Comparison of ENCODE assay signal across 19 cellular contexts in genomic region chr18:55605820-55606252, GRCh38. TPM values are rescaled to one million over a fixed set of nuclear protein-coding genes. Genes with fewer than 3 reads are reported as not detected.
DNase-seq lines count a peak whose midpoint lies in the region; ATAC-seq, FAIRE-seq and TF ChIP-seq lines count a peak whose summit lies in the region.
"Had no signal": no experiment of that assay in that cellular context is flagged by ENCODE, and none has a peak within 500 bp of the region (broad histone marks: within the 10 kb centered on the region; RNA-seq: fewer than 3 reads in every experiment).

No MANE protein-coding gene starts in this region.

- H3K4me1 ChIP-seq in keratinocyte (ENCODE audit: control insufficient read depth, extremely low read depth, insufficient read depth, low read length) = no peaks in the 10 kb centered on the region
- H3K4me1 ChIP-seq in OCI-LY7 (ENCODE audit: insufficient read depth, low read length, poor library complexity, severe bottlenecking) = no peaks in the 10 kb centered on the region
- H3K4me1 ChIP-seq in psoas muscle = no peaks in the 10 kb centered on the region
- H3K4me1 ChIP-seq: BLaER1, stomach had no signal

- intact Hi-C loops in OCI-LY7 (cut with micrococcal nuclease; ENCODE audit: unreplicated experiment) = no loop called here
- intact Hi-C loops in psoas muscle (cut with DNase I) = no loop called here

- FAIRE-seq in keratinocyte (lab: Jason Lieb, UNC) = no peak

- dilution Hi-C loops in keratinocyte (cut with MboI; ENCODE audit: extremely low pct_ligation_motif_present, low sequenced_read_pairs) = no loop called here

- H3K9ac ChIP-seq in keratinocyte (ENCODE audit: control insufficient read depth, extremely low read depth, insufficient read depth, low read length) = no peak overlapping the region
- H3K9ac ChIP-seq: BLaER1 had no signal

- H3K79me2 ChIP-seq in keratinocyte (ENCODE audit: control insufficient read depth, insufficient read depth, low read length) (no peaks in the 10 kb centered on the region), OCI-LY7 (ENCODE audit: insufficient read depth, low read depth, low read length) (no peaks in the 10 kb centered on the region)

- ATAC-seq in GM18907 (IDR thresholded peaks at IDR 0.05; ENCODE audit: unreplicated experiment) = peak; percentile 85
- ATAC-seq in GM21619 (IDR thresholded peaks at IDR 0.05; ENCODE audit: unreplicated experiment) = peak; percentile 82
- peak; percentile 81 for ATAC-seq in HG03045 (IDR thresholded peaks at IDR 0.05; ENCODE audit: unreplicated experiment)
- no peak for ATAC-seq in psoas muscle
- ATAC-seq: activated CD8-positive, alpha-beta T cell treated with anti-CD3 and anti-CD28 coated beads for 36 hours; left colon; natural killer cell; right cardiac atrium had no signal

- CTCF ChIA-PET in OCI-LY7 (lab: Charles Lee; ENCODE audit: unreplicated experiment) = no interaction called here

- WGBS in psoas muscle, 3 donors = 83 to 88% (median 84%) methylated on average over 5 of the region's 5 CpGs

- BruUV-seq in OCI-LY7 (replicated peaks; lab: Mats Ljungman, UMichigan) = no TSS peak

- H3K9me2 ChIP-seq in OCI-LY7 (ENCODE audit: insufficient read depth, low read length) = no peaks in the 10 kb centered on the region

- POLR2A ChIA-PET in OCI-LY7 (lab: Charles Lee) = no interaction called here

- H3K9me3 ChIP-seq in keratinocyte (ENCODE audit: control insufficient read depth, low read depth, low read length) (no peaks in the 10 kb centered on the region), OCI-LY7 (ENCODE audit: low read length) (no peaks in the 10 kb centered on the region), psoas muscle (no peaks in the 10 kb centered on the region)
- H3K9me3 ChIP-seq: BLaER1, stomach had no signal

- H4K20me1 ChIP-seq in keratinocyte (ENCODE audit: control insufficient read depth, extremely low read depth, insufficient read depth, low read length) = no peaks in the 10 kb centered on the region
- H4K20me1 ChIP-seq in OCI-LY7 (ENCODE audit: insufficient read depth, low read length) = no peaks in the 10 kb centered on the region
- H4K20me1 ChIP-seq: BLaER1 had no signal

- no peaks in the 10 kb centered on the region for H3K36me3 ChIP-seq in keratinocyte (ENCODE audit: control insufficient read depth in 2 of 2, extremely low read depth in 1 of 2, insufficient read depth in 2 of 2, low read length in 2 of 2)
- no peaks in the 10 kb centered on the region for H3K36me3 ChIP-seq in OCI-LY7 (ENCODE audit: insufficient read depth, low read length)
- H3K36me3 ChIP-seq in psoas muscle (ENCODE audit: insufficient read depth in 1 of 2, low read depth in 1 of 2) = no peaks in the 10 kb centered on the region
- H3K36me3 ChIP-seq: BLaER1, cardiac muscle cell, stomach had no signal

- H3K27ac ChIP-seq in keratinocyte (ENCODE audit: control insufficient read depth, insufficient read depth, low read length) = no peak overlapping the region
- no peak overlapping the region for H3K27ac ChIP-seq in OCI-LY7 (ENCODE audit: low read depth, low read length, poor library complexity, severe bottlenecking)
- no peak overlapping the region for H3K27ac ChIP-seq in psoas muscle
- H3K27ac ChIP-seq: BLaER1, cardiac muscle cell, stomach had no signal

- H3K4me2 ChIP-seq in keratinocyte (ENCODE audit: control insufficient read depth, extremely low read depth, insufficient read depth, low read depth, low read length) (no peak overlapping the region), OCI-LY7 (ENCODE audit: low read length) (no peak overlapping the region)
- H3K4me2 ChIP-seq: BLaER1 had no signal

- H2AFZ ChIP-seq in keratinocyte (ENCODE audit: control insufficient read depth, low read length) = peak overlapping the region; percentile 3
- H2AFZ ChIP-seq in OCI-LY7 (ENCODE audit: low read length) = no peak overlapping the region

- H3K27me3 ChIP-seq in keratinocyte (ENCODE audit: control insufficient read depth, extremely low read depth, insufficient read depth, low read length) (no peaks in the 10 kb centered on the region), psoas muscle (ENCODE audit: insufficient read depth in 3 of 3, low read length in 2 of 3) (no peaks in the 10 kb centered on the region)
- H3K27me3 ChIP-seq: BLaER1, cardiac muscle cell, stomach had no signal

- H3K4me3 ChIP-seq in keratinocyte (ENCODE audit: control insufficient read depth in 2 of 3, extremely low read depth in 1 of 3, insufficient read depth in 2 of 3, low read depth in 1 of 3, low read length in 3 of 3) (no peak overlapping the region), OCI-LY7 (ENCODE audit: low read depth, low read length, poor library complexity, severe bottlenecking) (no peak overlapping the region), psoas muscle (no peak overlapping the region)
- H3K4me3 ChIP-seq: BLaER1, cardiac muscle cell, stomach had no signal

- DNase-seq in keratinocyte (ENCODE audit: low read depth, low spot score) (no peak), KBM-7 (no peak), OCI-LY7 (ENCODE audit: low spot score) (no peak), NCI-H1436 treated with DMSO at 0.1 percent for 48 hours (lab: John Stamatoyannopoulos, UW) (no peak), psoas muscle (no peak)
- DNase-seq: activated CD8-positive, alpha-beta T cell treated with anti-CD3 and anti-CD28 coated beads for 36 hours; activated gamma-delta T cell treated with Interleukin-2 at 50 U/mL for 16 hours; glutamatergic neuron; left colon; natural killer cell; NCI-H1417 treated with DMSO at 0.1 percent for 48 hours; right cardiac atrium; stomach; T1000 had no signal

- H3K9me1 ChIP-seq in keratinocyte (ENCODE audit: control insufficient read depth, extremely low read depth, insufficient read depth, low read length) = no peaks in the 10 kb centered on the region

- TF ChIP-seq CTCF in keratinocyte (optimal IDR thresholded peaks at IDR 0.05 in 1 of 3, IDR thresholded peaks at IDR 0.05 in 1 of 3, conservative IDR thresholded peaks at IDR 0.05 in 1 of 3; ENCODE audit: extremely low read depth in 1 of 3, insufficient read depth in 2 of 3, low read length in 3 of 3) (no peak), OCI-LY7 (conservative IDR thresholded peaks at IDR 0.05; ENCODE audit: low read length) (no peak), psoas muscle (IDR thresholded peaks at IDR 0.05) (no peak)

- in situ Hi-C loops in KBM-7 (cut with MboI; ENCODE audit: low pct_unique_long_range_greater_than_20kb, low sequenced_read_pairs) = no loop called here

RNA-seq across cellular contexts. Expression of gene TCF4, which starts 17.8 kb away (rescaled TPM):
- 9.7 to 19.3 TPM (median 13.2 TPM) in 3 replicates for polyA plus RNA-seq in keratinocyte
- 15.2 TPM for polyA plus RNA-seq in keratinocyte (2011; ENCODE audit: low read depth)
- 6.2 and 11.5 TPM in 2 replicates for polyA plus RNA-seq in keratinocyte (2011; cell fraction: cytosol; rRNA removed)
- polyA plus RNA-seq in keratinocyte (2011; cell fraction: nucleus; rRNA removed) = 16.8 and 21.7 TPM in 2 replicates
- 7.7 and 10.6 TPM in 2 replicates for polyA plus RNA-seq in keratinocyte (2012; ENCODE audit: low replicate concordance)
- polyA minus RNA-seq in keratinocyte = 21.7 to 71.7 TPM (median 44.2 TPM) in 3 replicates
- polyA minus RNA-seq in keratinocyte (2011; cell fraction: cytosol; rRNA and poly(A)+ RNA removed) = 8.4 TPM
- polyA minus RNA-seq in keratinocyte (2011; cell fraction: nucleus; rRNA and poly(A)+ RNA removed) = 25.2 and 55.2 TPM in 2 replicates
- total RNA-seq in OCI-LY7 (2014; rRNA removed; shearing (Covaris generic)) = 75.9 and 93.4 TPM in 2 replicates
- 76.0 and 97.6 TPM in 2 replicates for total RNA-seq in OCI-LY7 (2022)
- 10 to 100 TPM; 36.8 to 68.9 (median 55.1) TPM for total RNA-seq in psoas muscle
- 10 to 100 TPM in 1 of 3 donors, 1 to 10 TPM in 2; 8.6 to 23.9 (median 8.9) TPM for polyA plus RNA-seq in psoas muscle

Comparison
In these comparisons a context has a peak if more than half of its experiments do, and no peak if none do; other contexts are left out.
1. ATAC-seq: peak in GM18907 (single experiment), GM21619 (single experiment) and HG03045 (single experiment); none in psoas muscle (0 of 4).